24 cellular contexts compared by ENCODE assay signal in genomic region chr16:68715471-68715870, GRCh38. TPM values are rescaled to one million over a fixed set of nuclear protein-coding genes. Genes with fewer than 3 reads are reported as not detected.
DNase-seq lines count a peak whose midpoint lies in the region; ATAC-seq and TF ChIP-seq lines count a peak whose summit lies in the region.
"Had no signal": no experiment of that assay in that cellular context is flagged by ENCODE, and none has a peak within 500 bp of the region (broad histone marks: within the 10 kb centered on the region; RNA-seq: fewer than 3 reads in every experiment).

No MANE protein-coding gene starts in this region.

- TF ChIP-seq CTCF in RWPE2 (IDR thresholded peaks at IDR 0.05; ENCODE audit: poor library complexity, severe bottlenecking) = no peak
- TF ChIP-seq CTCF in upper lobe of right lung (IDR thresholded peaks at IDR 0.05) = no peak

- H3K36me3 ChIP-seq in RWPE2 (ENCODE audit: low read depth) = no peaks in the 10 kb centered on the region
- no peaks in the 10 kb centered on the region for H3K36me3 ChIP-seq in upper lobe of right lung
- H3K36me3 ChIP-seq: brain microvascular endothelial cell, right lobe of liver, thyroid gland had no signal

- H3K4me3 ChIP-seq in RWPE2 (ENCODE audit: severe bottlenecking) (no peak overlapping the region), upper lobe of right lung (no peak overlapping the region)
- H3K4me3 ChIP-seq: right lobe of liver, thyroid gland had no signal

- peak; percentile 55; the same call in 1 of the 3 replicates for ATAC-seq in RWPE2 (ENCODE audit: low read depth)
- ATAC-seq in upper lobe of right lung = peak; percentile 56
- no peak for ATAC-seq in GM21528 (IDR thresholded peaks at IDR 0.05; ENCODE audit: low FRiP score, unreplicated experiment)
- no peak for ATAC-seq in HG02763 (IDR thresholded peaks at IDR 0.05; ENCODE audit: unreplicated experiment)
- no peak for ATAC-seq in HG02588 (IDR thresholded peaks at IDR 0.05; ENCODE audit: unreplicated experiment)
- ATAC-seq: foreskin keratinocyte, left ventricle myocardium superior, Right ventricle myocardium inferior had no signal

- H3K9me3 ChIP-seq in RWPE2 (ENCODE audit: severe bottlenecking) = no peaks in the 10 kb centered on the region
- H3K9me3 ChIP-seq in upper lobe of right lung = no peaks in the 10 kb centered on the region
- H3K9me3 ChIP-seq: right lobe of liver, thyroid gland had no signal

- no peak for DNase-seq in RWPE2 (ENCODE audit: low spot score)
- DNase-seq in brain pericyte (ENCODE audit: low read depth, low spot score) = peak; percentile 50
- peak; percentile 44 for DNase-seq in left kidney (ENCODE audit: low read depth, low spot score)
- no peak for DNase-seq in upper lobe of right lung
- DNase-seq: activated CD4-positive, alpha-beta memory T cell treated with anti-CD3 and anti-CD28 coated beads, Interleukin-2, amount 10 ng/mL, durations not matched to agents 7 days and 5 days; activated CD4-positive, CD25-positive, alpha-beta regulatory T cell treated with anti-CD3 and anti-CD28 coated beads, Interleukin-2, amount 50 U/mL, for 72 hours; brain microvascular endothelial cell; CD4-positive, alpha-beta T cell; effector CD8-positive, alpha-beta T cell; erythroblast; HFFc6; KBM-7; left ventricle myocardium superior; NCI-H187; NCI-H526; right lobe of liver; SW 1271; T1000; thyroid gland had no signal

- intact Hi-C loops in upper lobe of right lung (cut with DNase I) = no loop called here

- H3K27me3 ChIP-seq in RWPE2 (ENCODE audit: insufficient read depth, poor library complexity, severe bottlenecking) = no peaks in the 10 kb centered on the region
- H3K27me3 ChIP-seq in upper lobe of right lung = peaks cover 1% of the 10 kb centered on the region
- H3K27me3 ChIP-seq: brain microvascular endothelial cell, foreskin keratinocyte, right lobe of liver, thyroid gland had no signal

- H3K27ac ChIP-seq in RWPE2 (ENCODE audit: poor library complexity, severe bottlenecking) (peak overlapping the region; percentile 7), upper lobe of right lung (no peak overlapping the region)
- H3K27ac ChIP-seq: brain microvascular endothelial cell, foreskin keratinocyte, right lobe of liver, thyroid gland had no signal

- H3K4me1 ChIP-seq in RWPE2 (ENCODE audit: insufficient read depth, poor library complexity, severe bottlenecking) = no peaks in the 10 kb centered on the region
- no peaks in the 10 kb centered on the region for H3K4me1 ChIP-seq in upper lobe of right lung
- H3K4me1 ChIP-seq: foreskin keratinocyte, right lobe of liver, thyroid gland had no signal

RNA-seq across cellular contexts. Expression of gene CDH1, which starts 21.6 kb away (rescaled TPM):
- 128 TPM for total RNA-seq in upper lobe of right lung
- total RNA-seq: left ventricle myocardium superior, Right ventricle myocardium inferior had no signal

Comparison
In these comparisons a context has a peak if more than half of its experiments do, and no peak if none do; other contexts are left out.
1. ATAC-seq: peak in RWPE2 (single experiment) and upper lobe of right lung (single experiment); none in GM21528 (single experiment), HG02763 (single experiment) and HG02588 (single experiment).
2. DNase-seq: peak in brain pericyte (single experiment) and left kidney (single experiment); none in RWPE2 (single experiment) and upper lobe of right lung (single experiment).